2 cellular contexts compared by ENCODE assay signal in the genomic region with DNA sequence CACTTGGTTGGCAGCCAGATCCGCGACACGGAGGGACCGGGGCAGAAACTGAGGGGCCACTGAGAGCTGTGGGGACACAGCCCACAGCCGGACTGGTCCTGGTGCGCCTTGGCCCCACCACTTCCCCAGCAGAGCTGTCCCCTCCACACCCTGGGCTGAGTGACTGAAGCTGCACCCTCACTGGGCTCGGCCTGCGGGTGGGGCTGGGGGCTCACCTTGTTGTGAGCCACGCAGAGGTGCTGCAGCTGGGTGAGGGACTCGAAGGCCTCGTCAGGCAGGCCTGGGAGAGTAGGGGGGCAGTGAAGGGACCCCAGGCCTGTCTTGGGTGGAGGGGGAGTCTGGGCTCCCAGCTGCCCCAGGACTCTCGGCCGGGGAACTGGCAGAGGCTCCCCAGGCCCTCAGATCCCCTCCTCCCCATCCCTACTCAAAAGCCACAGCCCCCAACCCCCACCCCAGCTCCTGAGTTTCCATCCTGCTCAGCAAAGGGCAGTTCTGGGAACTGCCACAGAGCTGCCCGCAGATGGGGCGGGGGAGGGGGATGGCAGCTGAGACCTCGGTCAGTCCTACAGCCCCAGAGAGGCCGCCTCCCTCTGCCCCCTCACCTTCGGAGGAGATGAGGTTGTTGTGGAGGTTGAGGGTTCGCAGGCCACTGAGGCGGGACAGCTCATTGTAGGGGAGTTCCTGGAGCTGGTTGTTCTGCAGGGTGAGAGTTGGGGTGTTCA.
TF ChIP-seq lines count a peak whose summit lies in the region.

No MANE protein-coding gene starts in this region.

TF ChIP-seq in SK-N-SH, 30 proteins besides CTCF, POLR2A, EP300 and RAD21:
- TF ChIP-seq FOXM1 (IDR thresholded peaks at IDR 0.05; ENCODE audit: low read depth) (no peak), CHD2 (IDR thresholded peaks at IDR 0.05; ENCODE audit: low read length, partially characterized antibody) (peak; percentile 36)

TF ChIP-seq in SK-N-SH treated with all-trans-retinoic acid at 6 μM for 48 hours, 23 proteins besides CTCF, POLR2A, EP300 and RAD21:
- no peak for TF ChIP-seq ZFP30 (CRISPR knock-in tag; IDR thresholded peaks at IDR 0.05)
